12 cellular contexts compared by ENCODE assay signal in genomic region chr5:31408814-31409213, GRCh38.
DNase-seq lines count a peak whose midpoint lies in the region; ATAC-seq and TF ChIP-seq lines count a peak whose summit lies in the region.
"Had no signal": no experiment of that assay in that cellular context is flagged by ENCODE, and none has a peak within 500 bp of the region (broad histone marks: within the 10 kb centered on the region; RNA-seq: fewer than 3 reads in every experiment).

No MANE protein-coding gene starts in this region.

- H3K9ac ChIP-seq in PC-3 (ENCODE audit: low read length): no peak overlapping the region

- H3K4me1 ChIP-seq in PC-3 (ENCODE audit: insufficient read depth, low read length) (peaks cover 15% of the 10 kb centered on the region), osteoblast (ENCODE audit: insufficient read depth, low read length) (peaks cover 22% of the 10 kb centered on the region)
- no peaks in the 10 kb centered on the region for H3K4me1 ChIP-seq in CD4-positive, alpha-beta memory T cell (ENCODE audit: insufficient read depth, low read length)
- H3K4me1 ChIP-seq: psoas muscle, tibial artery had no signal

- intact Hi-C loops in PC-3 (cut with micrococcal nuclease): no loop called here
- intact Hi-C loops in CD4-positive, alpha-beta memory T cell (cut with micrococcal nuclease): no loop called here

- H3K27ac Mint-ChIP-seq in CD4-positive, alpha-beta memory T cell: no peak overlapping the region
- H3K27ac Mint-ChIP-seq: WTC11 had no signal

- no peaks in the 10 kb centered on the region for H3K79me2 ChIP-seq in PC-3 (ENCODE audit: low read length)
- H3K79me2 ChIP-seq in osteoblast (ENCODE audit: insufficient read depth, low read length): no peaks in the 10 kb centered on the region

- H2AFZ ChIP-seq in PC-3 (ENCODE audit: low read length) (no peak overlapping the region), osteoblast (ENCODE audit: low read length) (no peak overlapping the region)

- H3K4me3 ChIP-seq in PC-3 (ENCODE audit: low read length) (no peak overlapping the region), fibroblast of mammary gland (ENCODE audit: control insufficient read depth, low read depth, low read length) (no peak overlapping the region), osteoblast (ENCODE audit: insufficient read depth, low read length) (no peak overlapping the region)
- H3K4me3 ChIP-seq in CD4-positive, alpha-beta memory T cell (ENCODE audit: low read length in 2 of 2): no peak overlapping the region
- H3K4me3 ChIP-seq: psoas muscle, tibial artery had no signal

- peaks cover 80 to 85% of the 10 kb centered on the region in 2 donors for H3K36me3 Mint-ChIP-seq in CD4-positive, alpha-beta memory T cell

- TF ChIP-seq CTCF in PC-3 (conservative IDR thresholded peaks at IDR 0.05; ENCODE audit: low read depth, low read length): no peak
- no peak for TF ChIP-seq CTCF in fibroblast of mammary gland (conservative IDR thresholded peaks at IDR 0.05; ENCODE audit: control insufficient read depth, insufficient read depth, low read depth, low read length)
- no peak for TF ChIP-seq CTCF in osteoblast (IDR thresholded peaks at IDR 0.05; ENCODE audit: extremely low read depth, low read depth, low read length)

- H3F3A ChIP-seq in PC-3 (ENCODE audit: low read length, unreplicated experiment): no peaks in the 10 kb centered on the region

- peaks cover 62% of the 10 kb centered on the region; the same call in 1 of the 2 replicates for H3K36me3 ChIP-seq in PC-3 (ENCODE audit: low read depth, low read length)
- H3K36me3 ChIP-seq in osteoblast (ENCODE audit: insufficient read depth, low read length): peaks cover 29% of the 10 kb centered on the region
- H3K36me3 ChIP-seq in CD4-positive, alpha-beta memory T cell (ENCODE audit: insufficient read depth, low read length): peaks cover 25% of the 10 kb centered on the region

- CTCF ChIA-PET in PC-3 (lab: Charles Lee): no interaction called here
- CTCF ChIA-PET in CD4-positive, alpha-beta memory T cell (lab: Charles Lee; ENCODE audit: partially characterized antibody): no interaction called here

- no peak overlapping the region for H3K4me3 Mint-ChIP-seq in CD4-positive, alpha-beta memory T cell
- H3K4me3 Mint-ChIP-seq: WTC11 had no signal

- H3K27me3 ChIP-seq in PC-3 (ENCODE audit: low read length): no peaks in the 10 kb centered on the region
- no peaks in the 10 kb centered on the region for H3K27me3 ChIP-seq in osteoblast (ENCODE audit: insufficient read depth, low read length)
- H3K27me3 ChIP-seq in CD4-positive, alpha-beta memory T cell (ENCODE audit: insufficient read depth, low read length): no peaks in the 10 kb centered on the region
- H3K27me3 ChIP-seq: tibial artery had no signal

- no peak overlapping the region for H3K4me2 ChIP-seq in PC-3 (ENCODE audit: low read length)
- H3K4me2 ChIP-seq in osteoblast (ENCODE audit: insufficient read depth, low read length): peak overlapping the region; percentile 30

- no peak overlapping the region for H3K27ac ChIP-seq in PC-3 (ENCODE audit: low read length)
- H3K27ac ChIP-seq in osteoblast (ENCODE audit: low read depth, low read length): peak overlapping the region; percentile 18
- no peak overlapping the region for H3K27ac ChIP-seq in CD4-positive, alpha-beta memory T cell (ENCODE audit: low read depth, low read length)
- H3K27ac ChIP-seq: psoas muscle, tibial artery had no signal

- H4K20me1 ChIP-seq in PC-3 (ENCODE audit: low read length): no peaks in the 10 kb centered on the region
- no peaks in the 10 kb centered on the region for H4K20me1 ChIP-seq in osteoblast (ENCODE audit: insufficient read depth, low read length)

- no peaks in the 10 kb centered on the region for H3K9me3 Mint-ChIP-seq in CD4-positive, alpha-beta memory T cell
- H3K9me3 Mint-ChIP-seq: WTC11 had no signal

- H3K9me2 ChIP-seq in PC-3 (replicated peaks; ENCODE audit: low read length): no peaks in the 10 kb centered on the region

- H3K9me3 ChIP-seq in PC-3 (ENCODE audit: low read length) (no peaks in the 10 kb centered on the region), osteoblast (ENCODE audit: low read depth, low read length) (no peaks in the 10 kb centered on the region)
- H3K9me3 ChIP-seq in CD4-positive, alpha-beta memory T cell (ENCODE audit: control insufficient read depth in 1 of 2, low read length in 2 of 2): no peaks in the 10 kb centered on the region
- H3K9me3 ChIP-seq: psoas muscle, tibial artery had no signal

- POLR2A ChIA-PET in PC-3 (lab: Charles Lee; ENCODE audit: unreplicated experiment): no interaction called here
- POLR2A ChIA-PET in CD4-positive, alpha-beta memory T cell (lab: Charles Lee; ENCODE audit: partially characterized antibody): no interaction called here

- DNase-seq in ELR (ENCODE audit: low read depth) (peak; percentile 77), PC-3 (peak; percentile 53), fibroblast of mammary gland (ENCODE audit: low read depth) (peak; percentile 82), osteoblast (ENCODE audit: insufficient read length, low spot score, missing footprints) (peak; percentile 56), DMS114 treated with DMSO at 0.1 percent for 48 hours (lab: John Stamatoyannopoulos, UW; ENCODE audit: unreplicated experiment) (no peak), T-helper 1 cell (no peak), NCI-H2029 (lab: John Stamatoyannopoulos, UW) (no peak)
- DNase-seq in CD4-positive, alpha-beta memory T cell: no peak
- DNase-seq: aorta, psoas muscle, tibial artery had no signal

- H3K4me1 Mint-ChIP-seq in CD4-positive, alpha-beta memory T cell: peaks cover 0 to under 1% (median 0%) of the 10 kb centered on the region in 4 donors

- BruUV-seq in PC-3 (replicated peaks; lab: Mats Ljungman, UMichigan): no TSS peak

- H3K27me3 Mint-ChIP-seq in CD4-positive, alpha-beta memory T cell: no peaks in the 10 kb centered on the region

- ATAC-seq in PC-3: peak; percentile 72
- ATAC-seq: psoas muscle, WTC11 had no signal

Comparison
In these comparisons a context has a peak if more than half of its experiments do, and no peak if none do; other contexts are left out.
1. DNase-seq: peak in ELR (single experiment), PC-3 (single experiment), fibroblast of mammary gland (single experiment) and osteoblast (single experiment); none in CD4-positive, alpha-beta memory T cell (0 of 5), DMS114 treated with DMSO at 0.1 percent for 48 hours (single experiment), T-helper 1 cell (0 of 5) and NCI-H2029 (single experiment).